28 cellular contexts compared by ENCODE assay signal in the genomic region with DNA sequence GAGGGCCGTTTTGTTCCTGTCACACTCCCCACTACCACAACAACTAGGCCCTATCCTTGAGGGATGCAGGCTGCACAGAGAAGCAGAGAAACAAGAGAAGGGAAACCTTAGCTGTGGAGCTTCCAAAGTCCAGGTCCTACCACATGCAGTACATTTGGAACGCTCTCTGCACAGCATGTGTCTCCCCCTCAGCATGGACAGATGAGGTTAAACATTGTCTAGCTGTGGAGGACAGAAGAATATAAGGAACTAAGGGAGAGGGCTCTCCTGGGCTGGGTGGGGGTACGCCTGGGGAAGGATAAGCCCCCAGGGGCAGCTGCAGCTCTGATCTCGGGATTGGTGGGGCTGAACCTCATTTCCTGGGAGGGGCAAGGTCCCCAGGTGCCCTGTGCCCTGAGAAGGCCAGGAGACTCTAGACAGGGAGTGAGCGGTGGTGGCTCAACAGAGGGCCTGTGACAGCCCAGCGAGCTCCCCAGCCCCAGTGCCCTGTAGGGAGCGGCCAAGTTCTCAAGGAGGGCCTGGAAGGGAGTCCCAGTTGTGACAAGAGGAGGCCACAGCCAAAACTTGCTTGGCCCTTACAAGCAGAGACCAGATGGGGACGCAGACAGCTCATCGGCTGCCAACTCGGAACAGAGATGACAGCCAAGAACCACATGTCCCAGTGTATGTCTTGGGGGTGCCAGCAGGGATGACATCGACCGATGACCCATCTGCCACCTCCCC. TPM values are rescaled to one million over a fixed set of nuclear protein-coding genes. Genes with fewer than 3 reads are reported as not detected.
A peak's percentile ranks its signal among the peaks of the same experiment; 100 is the strongest.
DNase-seq lines count a peak whose midpoint lies in the region; ATAC-seq, FAIRE-seq and TF ChIP-seq lines count a peak whose summit lies in the region.
"Had no signal": no experiment of that assay in that cellular context is flagged by ENCODE, and none has a peak within 500 bp of the region (broad histone marks: within the 10 kb centered on the region; RNA-seq: fewer than 3 reads in every experiment).

No MANE protein-coding gene starts in this region.

- ATAC-seq in psoas muscle: peak; percentile 28 to 84 (median 57)
- ATAC-seq in GM21717 (IDR thresholded peaks at IDR 0.05; ENCODE audit: unreplicated experiment): no peak
- ATAC-seq: activated T-helper 17 cell treated with anti-CD3 and anti-CD28 coated beads, Interleukin-2, amount 50 U/mL, for 72 hours had no signal

- H3K4me1 ChIP-seq in left ventricle myocardium inferior (peaks cover 54% of the 10 kb centered on the region), psoas muscle (peaks cover 6% of the 10 kb centered on the region)

- no peaks in the 10 kb centered on the region for H3K9me3 ChIP-seq in left ventricle myocardium inferior (replicated peaks)
- no peaks in the 10 kb centered on the region for H3K9me3 ChIP-seq in psoas muscle
- H3K9me3 ChIP-seq: spleen, thoracic aorta had no signal

- peaks cover 53% of the 10 kb centered on the region for H3K27me3 ChIP-seq in left ventricle myocardium inferior (ENCODE audit: low read depth)
- peaks cover 0 to 15% (median 2%) of the 10 kb centered on the region in 3 donors for H3K27me3 ChIP-seq in psoas muscle (ENCODE audit: insufficient read depth in 3 of 3, low read length in 2 of 3)

- no peak for TF ChIP-seq CTCF in left ventricle myocardium inferior (IDR thresholded peaks at IDR 0.05; ENCODE audit: borderline replicate concordance)
- TF ChIP-seq CTCF in psoas muscle (IDR thresholded peaks at IDR 0.05): no peak

- intact Hi-C loops in left ventricle myocardium inferior (cut with micrococcal nuclease) (no loop called here), psoas muscle (cut with DNase I) (no loop called here)

- no peak for TF ChIP-seq POLR2A in GM12892 (IDR thresholded peaks at IDR 0.05; ENCODE audit: low read depth, low read length)

- WGBS in psoas muscle, 3 donors: 34 to 56% (median 39%) methylated on average over 12 of the region's 12 CpGs

- H3K27ac ChIP-seq in left ventricle myocardium inferior (replicated peaks): no peak overlapping the region
- no peak overlapping the region for H3K27ac ChIP-seq in psoas muscle
- H3K27ac ChIP-seq: GM23248, spleen, thoracic aorta, WERI-Rb-1 had no signal

- FAIRE-seq in GM12892 (lab: Jason Lieb, UNC): peak; percentile 40
- FAIRE-seq in urothelium cell line (lab: Jason Lieb, UNC): no peak
- FAIRE-seq: HTR-8/SVneo had no signal

- no peak overlapping the region for H3K4me3 ChIP-seq in left ventricle myocardium inferior
- H3K4me3 ChIP-seq in psoas muscle: no peak overlapping the region
- H3K4me3 ChIP-seq: GM23248, spleen, thoracic aorta had no signal

- H3K36me3 ChIP-seq in left ventricle myocardium inferior: no peaks in the 10 kb centered on the region
- H3K36me3 ChIP-seq in psoas muscle (ENCODE audit: insufficient read depth in 1 of 2, low read depth in 1 of 2): no peaks in the 10 kb centered on the region
- H3K36me3 ChIP-seq: spleen, thoracic aorta, WERI-Rb-1 had no signal

- DNase-seq in GM12892 (ENCODE audit: insufficient read length): no peak
- DNase-seq in NCI-H446 (lab: John Stamatoyannopoulos, UW): peak; percentile 90 to 97
- DNase-seq in left ventricle myocardium inferior: peak; percentile 38
- DNase-seq in psoas muscle: no peak
- DNase-seq in activated CD4-positive, alpha-beta T cell treated with anti-CD3 and anti-CD28 coated beads, Interleukin-2, amount 50 U/mL, for 48 hours: no peak
- DNase-seq in urothelium cell line (ENCODE audit: low spot score): no peak
- DNase-seq: activated CD4-positive, alpha-beta T cell treated with anti-CD3 and anti-CD28 coated beads, Interleukin-2, amount 10 ng/mL, durations not matched to agents 24 days and 14 days; AML-193; CD8-positive, alpha-beta memory T cell; GDM1; GM23248; Karpas-422; NCI-H1048; NCI-H2029; NCI-H226; retina; spleen; stimulated activated CD4-positive, alpha-beta T cell treated with anti-CD3 and anti-CD28 coated beads, Interleukin-2, amount 100 ng/mL, for 48 hours; stimulated activated naive B cell treated with anti-CD40 and anti-IgM and Interleukin-4, amounts not matched to agents 10 μg/mL and 1 μg/mL and 100 μg/mL, for 72 hours; WERI-Rb-1 had no signal

RNA-seq across cellular contexts. Expression of a gene that starts 30.1 kb away (rescaled TPM):
- polyA plus RNA-seq in GM12892 (2012; ENCODE audit: missing spikeins): 6.2 TPM
- total RNA-seq in left ventricle myocardium inferior (31.0 TPM), psoas muscle (10 to 100 TPM; 22.5 to 31.2 (median 28.2) TPM)
- 10 to 100 TPM; 24.1 to 51.9 (median 25.8) TPM for polyA plus RNA-seq in psoas muscle

RNA-seq across cellular contexts. Expression of a gene that starts 46.9 kb away (rescaled TPM):
- not detected for polyA plus RNA-seq in GM12892 (2012; ENCODE audit: missing spikeins)
- total RNA-seq in left ventricle myocardium inferior: not detected
- total RNA-seq in psoas muscle: not detected
- polyA plus RNA-seq in psoas muscle: under 1 TPM in 2 of 3 donors, not detected in 1; 0.04 to 0.62 TPM
- total RNA-seq: activated CD4-positive, alpha-beta T cell treated with anti-CD3 and anti-CD28 coated beads, Interleukin-2, amount 10 ng/mL, durations not matched to agents 24 days and 14 days; activated T-helper 17 cell treated with anti-CD3 and anti-CD28 coated beads, Interleukin-2, amount 50 U/mL, for 72 hours; CD8-positive, alpha-beta memory T cell; dermis microvascular lymphatic vessel endothelial cell; GM23248; kidney epithelial cell; myocyte; osteocyte; spleen; thoracic aorta had no signal
- polyA plus RNA-seq: CD8-positive, alpha-beta memory T cell; GM23248; spleen had no signal

RNA-seq across cellular contexts. Expression of a gene that starts 47.0 kb away (rescaled TPM):
- polyA plus RNA-seq in GM12892 (2012; ENCODE audit: missing spikeins): not detected
- total RNA-seq in left ventricle myocardium inferior: 0.44 TPM
- 1 to 10 TPM in 1 of 4 donors, under 1 TPM in 3; 0.32 to 1.2 (median 0.78) TPM for total RNA-seq in psoas muscle
- polyA plus RNA-seq in psoas muscle: under 1 TPM; 0.34 to 0.42 (median 0.38) TPM
- total RNA-seq: activated CD4-positive, alpha-beta T cell treated with anti-CD3 and anti-CD28 coated beads, Interleukin-2, amount 10 ng/mL, durations not matched to agents 24 days and 14 days; activated T-helper 17 cell treated with anti-CD3 and anti-CD28 coated beads, Interleukin-2, amount 50 U/mL, for 72 hours; CD8-positive, alpha-beta memory T cell; GM23248; kidney epithelial cell; osteocyte; spleen; thoracic aorta had no signal
- polyA plus RNA-seq: CD8-positive, alpha-beta memory T cell; GM23248 had no signal

Comparison
In these comparisons a context has a peak if more than half of its experiments do, and no peak if none do; other contexts are left out.
1. DNase-seq: peak in NCI-H446 (2 of 2) and left ventricle myocardium inferior (single experiment); none in GM12892 (single experiment), psoas muscle (0 of 2), activated CD4-positive, alpha-beta T cell treated with anti-CD3 and anti-CD28 coated beads, Interleukin-2, amount 50 U/mL, for 48 hours (0 of 2) and urothelium cell line (single experiment).